In the genomic region with DNA sequence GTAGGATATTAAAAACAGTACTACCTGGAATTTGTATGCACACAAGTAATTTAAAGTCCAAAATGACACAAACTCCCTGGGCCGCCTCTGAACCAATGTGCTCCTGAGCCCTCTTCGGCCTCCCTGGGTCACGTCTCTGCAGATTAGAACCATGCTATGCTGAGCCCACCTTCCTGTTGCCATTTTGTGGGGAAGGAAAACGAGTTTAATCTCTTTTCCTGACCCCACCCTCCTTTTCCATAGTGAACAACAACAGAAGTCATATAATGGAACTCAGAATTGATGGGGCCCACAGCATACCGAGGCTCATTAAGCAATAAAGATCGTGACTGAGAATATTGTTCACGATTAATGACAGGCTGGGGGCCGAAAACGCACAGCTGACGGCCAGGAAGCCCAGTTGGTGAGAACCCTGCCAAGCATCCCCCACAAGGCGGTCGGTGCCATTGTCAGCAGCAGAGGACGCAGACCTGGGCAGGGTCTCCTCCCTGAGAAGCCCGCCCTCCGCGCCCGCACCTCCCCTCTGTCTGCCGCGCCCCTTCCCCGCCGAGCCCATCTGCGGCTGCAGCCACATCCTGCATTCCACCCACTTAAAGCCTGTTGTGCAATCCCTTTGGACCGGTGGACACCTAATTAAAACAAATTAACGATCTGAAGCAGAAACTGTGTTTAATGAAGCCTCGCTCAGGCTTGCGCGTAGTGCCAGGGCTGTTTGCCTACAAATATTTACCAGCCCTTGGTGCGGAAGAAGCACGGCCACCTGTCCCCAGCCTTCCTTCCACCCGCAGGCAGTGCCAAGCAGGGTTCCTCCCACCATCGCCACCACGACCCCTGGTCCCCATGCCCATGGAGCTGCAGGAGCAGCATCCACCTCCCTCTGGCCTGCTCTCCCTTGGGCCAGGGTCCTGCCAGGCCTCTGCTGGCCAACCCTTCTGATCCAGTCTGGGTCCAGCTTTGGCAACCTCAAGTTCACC, we compare ENCODE assay signal across 13 cellular contexts.
DNase-seq lines count a peak whose midpoint lies in the region; ATAC-seq, FAIRE-seq and TF ChIP-seq lines count a peak whose summit lies in the region.
"Had no signal": no experiment of that assay in that cellular context is flagged by ENCODE, and none has a peak within 500 bp of the region (broad histone marks: within the 10 kb centered on the region; RNA-seq: fewer than 3 reads in every experiment).

No MANE protein-coding gene starts in this region.

- H3K4me1 ChIP-seq in astrocyte (ENCODE audit: insufficient read depth, low read length) (peaks cover 18% of the 10 kb centered on the region), colonic mucosa (no peaks in the 10 kb centered on the region)
- H3K4me1 ChIP-seq: thyroid gland had no signal

- no peaks in the 10 kb centered on the region for H3K9me3 Mint-ChIP-seq in astrocyte (ENCODE audit: unreplicated experiment)
- H3K9me3 Mint-ChIP-seq in natural killer cell, result no peaks in the 10 kb centered on the region

- H3K36me3 Mint-ChIP-seq in astrocyte (ENCODE audit: low read depth, unreplicated experiment) (no peaks in the 10 kb centered on the region), natural killer cell (no peaks in the 10 kb centered on the region)

- peaks cover 11% of the 10 kb centered on the region for H3K27me3 Mint-ChIP-seq in astrocyte (ENCODE audit: low read depth, unreplicated experiment)
- H3K27me3 Mint-ChIP-seq in natural killer cell (ENCODE audit: low read depth in 2 of 2), result peaks cover 24 to 29% of the 10 kb centered on the region in 2 donors

- no peaks in the 10 kb centered on the region for H3K36me3 ChIP-seq in astrocyte (ENCODE audit: insufficient read depth, low read length)
- H3K36me3 ChIP-seq in colonic mucosa, result no peaks in the 10 kb centered on the region
- H3K36me3 ChIP-seq: thyroid gland had no signal

- H3K4me1 Mint-ChIP-seq in astrocyte (ENCODE audit: low read depth, unreplicated experiment), result peaks cover 7% of the 10 kb centered on the region
- peaks cover 40 to 50% of the 10 kb centered on the region in 2 donors for H3K4me1 Mint-ChIP-seq in natural killer cell

- no peak for TF ChIP-seq CTCF in astrocyte (IDR thresholded peaks at IDR 0.05; ENCODE audit: insufficient read depth, low read depth, low read length)
- no peak for TF ChIP-seq CTCF in natural killer cell (IDR thresholded peaks at IDR 0.05)
- no peak for TF ChIP-seq CTCF in colonic mucosa (IDR thresholded peaks at IDR 0.05)

- H3K9ac ChIP-seq in astrocyte (ENCODE audit: low read length) (no peak overlapping the region), colonic mucosa (ENCODE audit: low read depth in 2 of 2, low read length in 2 of 2) (no peak overlapping the region)

- ATAC-seq in natural killer cell (peak in 2 of 3 donors; percentile 34 to 69), HG03571 (IDR thresholded peaks at IDR 0.05; ENCODE audit: unreplicated experiment) (no peak), HG03342 (IDR thresholded peaks at IDR 0.05; ENCODE audit: unreplicated experiment) (no peak)

- H3K4me3 Mint-ChIP-seq in astrocyte (ENCODE audit: unreplicated experiment) (no peak overlapping the region), natural killer cell (peak overlapping the region; percentile 82)

- H3K9me3 ChIP-seq in astrocyte (ENCODE audit: insufficient read depth, low read depth, low read length) (no peaks in the 10 kb centered on the region), colonic mucosa (no peaks in the 10 kb centered on the region)
- H3K9me3 ChIP-seq: thyroid gland had no signal

- peak overlapping the region; percentile 66 for H3K4me2 ChIP-seq in astrocyte (ENCODE audit: low read length)

- H2AFZ ChIP-seq in astrocyte (ENCODE audit: low read depth, low read length), result peak overlapping the region; percentile 56

- no peaks in the 10 kb centered on the region for H4K20me1 ChIP-seq in astrocyte (ENCODE audit: insufficient read depth, low read length)

- H3K27ac Mint-ChIP-seq in astrocyte (ENCODE audit: unreplicated experiment) (no peak overlapping the region), natural killer cell (no peak overlapping the region)

- H3K27ac ChIP-seq in astrocyte (ENCODE audit: low read depth, low read length) (no peak overlapping the region), colonic mucosa (no peak overlapping the region)
- H3K27ac ChIP-seq: thyroid gland had no signal

- H3K4me3 ChIP-seq in astrocyte (ENCODE audit: insufficient read depth, low read depth, low read length) (no peak overlapping the region), colonic mucosa (no peak overlapping the region)
- H3K4me3 ChIP-seq: lung, thyroid gland had no signal

- no peak for FAIRE-seq in astrocyte (lab: Jason Lieb, UNC)

- peak; percentile 84 for DNase-seq in DMS153 treated with DMSO at 0.1 percent for 48 hours (lab: John Stamatoyannopoulos, UW; ENCODE audit: unreplicated experiment)
- peak; percentile 27 for DNase-seq in NCI-H1694 (lab: John Stamatoyannopoulos, UW)
- peak; percentile 53 for DNase-seq in astrocyte (ENCODE audit: low read depth)
- DNase-seq in natural killer cell, result no peak
- DNase-seq in colonic mucosa, result no peak
- DNase-seq in effector CD8-positive, alpha-beta T cell (lab: John Stamatoyannopoulos, UW), result no peak
- DNase-seq: activated gamma-delta T cell, Kasumi-1, T-helper 2 cell, thyroid gland had no signal

- H3K79me2 ChIP-seq in astrocyte (ENCODE audit: insufficient read depth, low read length), result no peaks in the 10 kb centered on the region

- H3K27me3 ChIP-seq in astrocyte (ENCODE audit: insufficient read depth, low read length) (no peaks in the 10 kb centered on the region), colonic mucosa (no peaks in the 10 kb centered on the region)
- H3K27me3 ChIP-seq: thyroid gland had no signal

- intact Hi-C loops in natural killer cell (cut with micrococcal nuclease) (no loop called here), colonic mucosa (cut with DNase I) (no loop called here)

Comparison
In these comparisons a context has a peak if more than half of its experiments do, and no peak if none do; other contexts are left out.
1. DNase-seq: peak in DMS153 treated with DMSO at 0.1 percent for 48 hours (single experiment), NCI-H1694 (single experiment) and astrocyte (single experiment); none in natural killer cell (single experiment), colonic mucosa (single experiment) and effector CD8-positive, alpha-beta T cell (single experiment).
2. ATAC-seq: peak in natural killer cell (2 of 3); none in HG03571 (single experiment) and HG03342 (single experiment).